Comparison of ENCODE assay signal across 9 cellular contexts in genomic region chr3:46538803-46539442, GRCh38. TPM values are rescaled to one million over a fixed set of nuclear protein-coding genes. Genes with fewer than 3 reads are reported as not detected.
DNase-seq lines count a peak whose midpoint lies in the region; ATAC-seq and TF ChIP-seq lines count a peak whose summit lies in the region.
"Had no signal": no experiment of that assay in that cellular context is flagged by ENCODE, and none has a peak within 500 bp of the region (broad histone marks: within the 10 kb centered on the region; RNA-seq: fewer than 3 reads in every experiment).

No MANE protein-coding gene starts in this region.

- peaks cover 6% of the 10 kb centered on the region for H3K4me1 Mint-ChIP-seq in MCF 10A (ENCODE audit: insufficient read depth, unreplicated experiment)
- H3K4me1 Mint-ChIP-seq in T-cell = peaks cover 57 to 82% (median 70%) of the 10 kb centered on the region in 3 donors
- H3K4me1 Mint-ChIP-seq in stimulated activated memory B cell treated with anti-CD40 and anti-IgM and Interleukin-4, amounts not matched to agents 10 μg/mL and 1 μg/mL and 100 μg/mL, for 72 hours = peaks cover 72% of the 10 kb centered on the region

- H2AFZ ChIP-seq in mammary epithelial cell (ENCODE audit: low read depth, low read length) = no peak overlapping the region

- H3K27ac Mint-ChIP-seq in MCF 10A (ENCODE audit: low read depth, unreplicated experiment) (no peak overlapping the region), T-cell (peak overlapping the region; percentile 90 to 91)
- peak overlapping the region; percentile 84 for H3K27ac Mint-ChIP-seq in stimulated activated memory B cell treated with anti-CD40 and anti-IgM and Interleukin-4, amounts not matched to agents 10 μg/mL and 1 μg/mL and 100 μg/mL, for 72 hours

- BruUV-seq in MCF 10A (replicated peaks; lab: Mats Ljungman, UMichigan) (no TSS peak), mammary epithelial cell (replicated peaks; lab: Mats Ljungman, UMichigan) (no TSS peak)

- in situ Hi-C loops in mammary epithelial cell (cut with MboI; ENCODE audit: low sequenced_read_pairs in 2 of 2) = no loop called here

- no peaks in the 10 kb centered on the region for H3K79me2 ChIP-seq in mammary epithelial cell (ENCODE audit: insufficient read depth, low read length)

- H3K36me3 Mint-ChIP-seq in MCF 10A (ENCODE audit: insufficient read depth, unreplicated experiment) (no peaks in the 10 kb centered on the region), T-cell (no peaks in the 10 kb centered on the region)
- no peaks in the 10 kb centered on the region for H3K36me3 Mint-ChIP-seq in stimulated activated memory B cell treated with anti-CD40 and anti-IgM and Interleukin-4, amounts not matched to agents 10 μg/mL and 1 μg/mL and 100 μg/mL, for 72 hours

- dilution Hi-C loops in mammary epithelial cell (cut with HindIII; ENCODE audit: low sequenced_read_pairs) = no loop called here

- DNase-seq in MCF 10A (ENCODE audit: unreplicated experiment) (peak; percentile 24), mammary epithelial cell (no peak), T-cell (peak; percentile 68 to 93 (median 86)), lung (ENCODE audit: low spot score) (peak; percentile 46), omental fat pad (ENCODE audit: low spot score) (no peak)
- peak; percentile 25 for DNase-seq in activated naive CD8-positive, alpha-beta T cell treated with anti-CD3 and anti-CD28 coated beads, Interleukin-2, amount 50 U/mL, for 16 hours (ENCODE audit: low read depth, low spot score)

- H3K9me3 ChIP-seq in mammary epithelial cell (replicated peaks; ENCODE audit: insufficient read depth, low read length) = no peaks in the 10 kb centered on the region
- H3K9me3 ChIP-seq in lung (ENCODE audit: control insufficient read depth in 2 of 2, insufficient read depth in 1 of 2, low read length in 1 of 2) = no peaks in the 10 kb centered on the region

- H3K4me3 Mint-ChIP-seq in MCF 10A (ENCODE audit: unreplicated experiment) (no peak overlapping the region), T-cell (peak overlapping the region; percentile 60 to 62 (median 62))
- peak overlapping the region; percentile 65 for H3K4me3 Mint-ChIP-seq in stimulated activated memory B cell treated with anti-CD40 and anti-IgM and Interleukin-4, amounts not matched to agents 10 μg/mL and 1 μg/mL and 100 μg/mL, for 72 hours

- H3K9ac ChIP-seq in mammary epithelial cell (ENCODE audit: insufficient read depth, low read length) = no peak overlapping the region

- ATAC-seq in HG03159 (IDR thresholded peaks at IDR 0.05; ENCODE audit: unreplicated experiment) (peak; percentile 77), T-cell (replicated peaks in 1 of 4) (peak; percentile 95 to 96 (median 95)), lung (ENCODE audit: insufficient read depth, low FRiP score) (peak; percentile 62), omental fat pad (ENCODE audit: low FRiP score) (no peak)
- peak; percentile 98 for ATAC-seq in stimulated activated memory B cell treated with anti-CD40 and anti-IgM and Interleukin-4, amounts not matched to agents 10 μg/mL and 1 μg/mL and 100 μg/mL, for 72 hours

- H3K27me3 ChIP-seq in mammary epithelial cell (ENCODE audit: insufficient read depth, low read length) = no peaks in the 10 kb centered on the region
- H3K27me3 ChIP-seq in lung (ENCODE audit: control insufficient read depth, insufficient read depth) = no peaks in the 10 kb centered on the region

- H3K9me3 Mint-ChIP-seq in MCF 10A (ENCODE audit: unreplicated experiment) = peaks cover 7% of the 10 kb centered on the region
- H3K9me3 Mint-ChIP-seq in T-cell = no peaks in the 10 kb centered on the region
- H3K9me3 Mint-ChIP-seq in stimulated activated memory B cell treated with anti-CD40 and anti-IgM and Interleukin-4, amounts not matched to agents 10 μg/mL and 1 μg/mL and 100 μg/mL, for 72 hours = peaks cover 3% of the 10 kb centered on the region

- no peaks in the 10 kb centered on the region for H3K27me3 Mint-ChIP-seq in MCF 10A (ENCODE audit: insufficient read depth, unreplicated experiment)
- no peaks in the 10 kb centered on the region for H3K27me3 Mint-ChIP-seq in T-cell
- peaks cover 12% of the 10 kb centered on the region for H3K27me3 Mint-ChIP-seq in stimulated activated memory B cell treated with anti-CD40 and anti-IgM and Interleukin-4, amounts not matched to agents 10 μg/mL and 1 μg/mL and 100 μg/mL, for 72 hours

- intact Hi-C loops in MCF 10A (cut with micrococcal nuclease) (no loop called here), mammary epithelial cell (cut with micrococcal nuclease) (no loop called here)

- H3K36me3 ChIP-seq in mammary epithelial cell (ENCODE audit: insufficient read depth, low read length) = no peaks in the 10 kb centered on the region
- no peaks in the 10 kb centered on the region for H3K36me3 ChIP-seq in lung (ENCODE audit: control insufficient read depth in 2 of 2, insufficient read depth in 2 of 2, low read length in 2 of 2)

- CTCF ChIA-PET in MCF 10A (lab: Yijun Ruan, JAX) (interaction anchor here (0.9 to 1.4 kb wide), 3 partner anchors 21 to 51 kb away, joined by 3 to 7 read pairs (median 4); no protein-coding TSS in a partner anchor), mammary epithelial cell (lab: Charles Lee; ENCODE audit: low non-redundant PET) (interaction anchor here (0.6 kb wide), 1 partner anchor 26 kb away, joined by 5 read pairs; no protein-coding TSS in a partner anchor), T-cell (lab: Charles Lee) (interaction anchor here (0.7 to 2.4 kb wide), 10 partner anchors 18 to 340 kb away, joined by 3 to 48 read pairs (median 4); no protein-coding TSS in a partner anchor)

- H3K4me3 ChIP-seq in mammary epithelial cell (replicated peaks in 1 of 3; ENCODE audit: insufficient read depth in 1 of 3, low read depth in 2 of 3, low read length in 3 of 3) = no peak overlapping the region
- no peak overlapping the region for H3K4me3 ChIP-seq in lung

- WGBS in mammary epithelial cell (ENCODE audit: low coverage, missing lambda C conversion rate) = 78% methylated on average over 14 of the region's 14 CpGs
- WGBS in lung, 2 donors = 11 to 28% methylated on average over 14 of the region's 14 CpGs

- no peak for TF ChIP-seq CTCF in MCF 10A (IDR thresholded peaks at IDR 0.05; ENCODE audit: unreplicated experiment)
- no peak for TF ChIP-seq CTCF in mammary epithelial cell (conservative IDR thresholded peaks at IDR 0.05 in 1 of 2, IDR thresholded peaks at IDR 0.05 in 1 of 2; ENCODE audit: extremely low read depth in 1 of 2, insufficient read depth in 1 of 2, low read depth in 1 of 2, low read length in 2 of 2)
- TF ChIP-seq CTCF in lung (IDR thresholded peaks at IDR 0.05; ENCODE audit: control extremely low read depth, extremely low read depth) = no peak
- no peak for TF ChIP-seq CTCF in omental fat pad (IDR thresholded peaks at IDR 0.05)

- no peak overlapping the region for H3K27ac ChIP-seq in mammary epithelial cell (ENCODE audit: insufficient read depth, low read depth, low read length)
- H3K27ac ChIP-seq in lung (ENCODE audit: low read depth in 1 of 2, low read length in 1 of 2) = no peak overlapping the region
- H3K27ac ChIP-seq: C4-2B had no signal

- H3K4me1 ChIP-seq in mammary epithelial cell (ENCODE audit: insufficient read depth, low read length) (no peaks in the 10 kb centered on the region), lung (ENCODE audit: control insufficient read depth in 2 of 2, insufficient read depth in 2 of 2, low read length in 2 of 2) (peaks cover 0 to 3% of the 10 kb centered on the region in 2 donors)

- no peaks in the 10 kb centered on the region for H4K20me1 ChIP-seq in mammary epithelial cell (ENCODE audit: insufficient read depth, low read length)

- H3K4me2 ChIP-seq in mammary epithelial cell (ENCODE audit: insufficient read depth, low read depth, low read length) = no peak overlapping the region

- POLR2A ChIA-PET in MCF 10A (lab: Yijun Ruan, JAX) (no interaction called here), T-cell (lab: Charles Lee) (no interaction called here)

RNA-seq across cellular contexts. Expression of gene LRRC2, which starts 27.2 kb away (rescaled TPM):
- total RNA-seq in MCF 10A (2022) (not detected in 2 replicates), mammary epithelial cell (under 1 TPM; under 0.01 to 0.07 TPM), T-cell (1 to 10 TPM in 3 of 5 donors, under 1 TPM in 2; 0.30 to 1.9 (median 1.0) TPM), lung (1 to 10 TPM; 1.1 to 3.1 TPM), omental fat pad (1 to 10 TPM; 2.0 to 6.9 (median 3.8) TPM)
- polyA plus RNA-seq in mammary epithelial cell (0.03 TPM), lung (under 1 TPM; 0.09 to 0.39 TPM)
- not detected for polyA minus RNA-seq in mammary epithelial cell

RNA-seq across cellular contexts. Expression of gene RTP3, which starts 41.1 kb away (rescaled TPM):
- not detected in 2 replicates for total RNA-seq in MCF 10A (2022)
- not detected for total RNA-seq in mammary epithelial cell
- polyA plus RNA-seq in mammary epithelial cell = not detected
- not detected for polyA minus RNA-seq in mammary epithelial cell
- total RNA-seq in T-cell = not detected
- not detected for total RNA-seq in lung
- not detected for polyA plus RNA-seq in lung
- not detected for total RNA-seq in omental fat pad

Comparison
In these comparisons a context has a peak if more than half of its experiments do, and no peak if none do; other contexts are left out.
1. DNase-seq: peak in MCF 10A (single experiment), T-cell (34 of 34), activated naive CD8-positive, alpha-beta T cell treated with anti-CD3 and anti-CD28 coated beads, Interleukin-2, amount 50 U/mL, for 16 hours (single experiment) and lung (single experiment); none in mammary epithelial cell (single experiment) and omental fat pad (single experiment).